In genomic region chr1:223827193-223827663, GRCh38 we compare ENCODE assay signal across 10 cellular contexts. TPM values are rescaled to one million over a fixed set of nuclear protein-coding genes. Genes with fewer than 3 reads are reported as not detected.
DNase-seq lines count a peak whose midpoint lies in the region; ATAC-seq and TF ChIP-seq lines count a peak whose summit lies in the region.
"Had no signal": no experiment of that assay in that cellular context is flagged by ENCODE, and none has a peak within 500 bp of the region (broad histone marks: within the 10 kb centered on the region; RNA-seq: fewer than 3 reads in every experiment).

No MANE protein-coding gene starts in this region.

- no peak for TF ChIP-seq CTCF in Panc1 (IDR thresholded peaks at IDR 0.05)
- no peak for TF ChIP-seq CTCF in fibroblast of pulmonary artery (IDR thresholded peaks at IDR 0.05; ENCODE audit: low read length, missing control alignments)

- H3K4me3 ChIP-seq in Panc1 (ENCODE audit: low read depth in 2 of 2, low read length in 2 of 2) (no peak overlapping the region), fibroblast of pulmonary artery (replicated peaks; ENCODE audit: low read depth, low read length) (no peak overlapping the region)

- H3K4me1 ChIP-seq in Panc1 (ENCODE audit: control insufficient read depth, insufficient read depth, low read length), result peaks cover 7% of the 10 kb centered on the region

- in situ Hi-C loops in Panc1 (cut with HindIII; ENCODE audit: low pct_unique_long_range_greater_than_20kb, low sequenced_read_pairs), result no loop called here

- no peaks in the 10 kb centered on the region for H3K9me3 ChIP-seq in Panc1 (ENCODE audit: control insufficient read depth, insufficient read depth, low read depth, low read length)

- no peaks in the 10 kb centered on the region for H3K9me3 Mint-ChIP-seq in activated naive CD4-positive, alpha-beta T cell treated with anti-CD3 and anti-CD28 coated beads, Interleukin-2, amount 50 U/mL, for 24 hours
- no peaks in the 10 kb centered on the region for H3K9me3 Mint-ChIP-seq in stimulated activated naive B cell treated with anti-CD40 and anti-IgM and Interleukin-4, amounts not matched to agents 10 μg/mL and 1 μg/mL and 100 μg/mL, for 72 hours
- H3K9me3 Mint-ChIP-seq: activated CD4-positive, alpha-beta T cell treated with anti-CD3 and anti-CD28 coated beads, Interleukin-2, amount 10 ng/mL, durations not matched to agents 24 days and 14 days had no signal

- H3K36me3 ChIP-seq in Panc1 (ENCODE audit: control insufficient read depth, insufficient read depth, low read length), result no peaks in the 10 kb centered on the region

- no peaks in the 10 kb centered on the region for H3K27me3 ChIP-seq in Panc1 (ENCODE audit: control insufficient read depth, insufficient read depth, low read length)

- ATAC-seq in Panc1 (peak; percentile 71), HG03039 (IDR thresholded peaks at IDR 0.05; ENCODE audit: unreplicated experiment) (no peak)
- no peak for ATAC-seq in stimulated activated naive B cell treated with anti-CD40 and anti-IgM and Interleukin-4, amounts not matched to agents 10 μg/mL and 1 μg/mL and 100 μg/mL, for 72 hours (replicated peaks)

- BruUV-seq in Panc1 (replicated peaks; lab: Mats Ljungman, UMichigan), result no TSS peak

- DNase-seq in activated naive CD4-positive, alpha-beta T cell treated with anti-CD3 and anti-CD28 coated beads, Interleukin-2, amount 50 U/mL, for 16 hours, result no peak
- DNase-seq in Panc1 (ENCODE audit: low read depth, low spot score) (no peak), fibroblast of pulmonary artery (ENCODE audit: low read depth) (peak; percentile 61), COR-L47 (lab: John Stamatoyannopoulos, UW) (no peak), amniotic stem cell (lab: John Stamatoyannopoulos, UW) (no peak)
- DNase-seq in stimulated activated naive B cell treated with anti-CD40 and anti-IgM and Interleukin-4, amounts not matched to agents 10 μg/mL and 1 μg/mL and 100 μg/mL, for 72 hours, result no peak
- DNase-seq: activated CD4-positive, alpha-beta T cell treated with anti-CD3 and anti-CD28 coated beads, Interleukin-2, amount 10 ng/mL, durations not matched to agents 24 days and 14 days had no signal

- intact Hi-C loops in Panc1 (cut with micrococcal nuclease; ENCODE audit: unreplicated experiment), result no loop called here

- peak overlapping the region; percentile 16 for H3K4me3 Mint-ChIP-seq in activated naive CD4-positive, alpha-beta T cell treated with anti-CD3 and anti-CD28 coated beads, Interleukin-2, amount 50 U/mL, for 24 hours
- H3K4me3 Mint-ChIP-seq in stimulated activated naive B cell treated with anti-CD40 and anti-IgM and Interleukin-4, amounts not matched to agents 10 μg/mL and 1 μg/mL and 100 μg/mL, for 72 hours, result no peak overlapping the region
- H3K4me3 Mint-ChIP-seq: activated CD4-positive, alpha-beta T cell treated with anti-CD3 and anti-CD28 coated beads, Interleukin-2, amount 10 ng/mL, durations not matched to agents 24 days and 14 days had no signal

- H3K27ac ChIP-seq in Panc1 (ENCODE audit: low read length), result no peak overlapping the region
- H3K27ac ChIP-seq: RWPE1 had no signal

- H3K4me1 Mint-ChIP-seq in activated naive CD4-positive, alpha-beta T cell treated with anti-CD3 and anti-CD28 coated beads, Interleukin-2, amount 50 U/mL, for 24 hours, result peaks cover 70% of the 10 kb centered on the region
- H3K4me1 Mint-ChIP-seq in stimulated activated naive B cell treated with anti-CD40 and anti-IgM and Interleukin-4, amounts not matched to agents 10 μg/mL and 1 μg/mL and 100 μg/mL, for 72 hours, result peaks cover 42 to 67% of the 10 kb centered on the region in 2 donors

- H3K36me3 Mint-ChIP-seq in activated naive CD4-positive, alpha-beta T cell treated with anti-CD3 and anti-CD28 coated beads, Interleukin-2, amount 50 U/mL, for 24 hours, result peaks cover 13% of the 10 kb centered on the region
- H3K36me3 Mint-ChIP-seq in stimulated activated naive B cell treated with anti-CD40 and anti-IgM and Interleukin-4, amounts not matched to agents 10 μg/mL and 1 μg/mL and 100 μg/mL, for 72 hours, result peaks cover 10 to 22% of the 10 kb centered on the region in 2 donors

- H3K27ac Mint-ChIP-seq in activated naive CD4-positive, alpha-beta T cell treated with anti-CD3 and anti-CD28 coated beads, Interleukin-2, amount 50 U/mL, for 24 hours, result peak overlapping the region; percentile 86
- H3K27ac Mint-ChIP-seq in stimulated activated naive B cell treated with anti-CD40 and anti-IgM and Interleukin-4, amounts not matched to agents 10 μg/mL and 1 μg/mL and 100 μg/mL, for 72 hours, result peak overlapping the region; percentile 47
- H3K27ac Mint-ChIP-seq: activated CD4-positive, alpha-beta T cell treated with anti-CD3 and anti-CD28 coated beads, Interleukin-2, amount 10 ng/mL, durations not matched to agents 24 days and 14 days had no signal

- CTCF ChIA-PET in Panc1 (lab: Charles Lee), result no interaction called here

- POLR2A ChIA-PET in Panc1 (lab: Charles Lee), result no interaction called here

- no peaks in the 10 kb centered on the region for H3K27me3 Mint-ChIP-seq in activated naive CD4-positive, alpha-beta T cell treated with anti-CD3 and anti-CD28 coated beads, Interleukin-2, amount 50 U/mL, for 24 hours
- no peaks in the 10 kb centered on the region for H3K27me3 Mint-ChIP-seq in stimulated activated naive B cell treated with anti-CD40 and anti-IgM and Interleukin-4, amounts not matched to agents 10 μg/mL and 1 μg/mL and 100 μg/mL, for 72 hours
- H3K27me3 Mint-ChIP-seq: activated CD4-positive, alpha-beta T cell treated with anti-CD3 and anti-CD28 coated beads, Interleukin-2, amount 10 ng/mL, durations not matched to agents 24 days and 14 days had no signal

RNA-seq across cellular contexts. Expression of gene TP53BP2, which starts 18.5 kb away (rescaled TPM):
- 51.4 TPM for total RNA-seq in Panc1 (2021; ENCODE audit: unreplicated experiment)
- polyA plus RNA-seq in Panc1 (2012; ENCODE audit: insufficient read length), result 24.4 TPM
